29 cellular contexts compared by ENCODE assay signal in the genomic region with DNA sequence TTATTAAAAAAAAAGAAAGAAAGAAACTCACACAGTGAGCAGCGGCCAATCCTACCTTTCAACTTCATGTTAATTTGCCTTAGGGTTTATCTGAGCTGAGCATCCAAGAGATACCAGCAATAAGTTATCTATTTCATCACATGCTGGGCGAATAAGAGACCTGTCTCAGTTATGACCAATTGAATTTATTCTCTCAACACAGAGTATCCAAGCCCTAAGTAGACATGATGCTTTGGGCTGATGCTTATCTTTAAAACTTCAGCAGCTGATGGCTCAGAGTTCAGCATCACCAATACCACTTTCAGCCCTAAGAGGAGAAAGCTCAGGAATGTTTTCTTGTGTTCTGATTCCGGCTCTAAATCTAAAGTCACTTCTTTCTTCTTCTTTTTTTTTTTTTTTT.
DNase-seq lines count a peak whose midpoint lies in the region; ATAC-seq and TF ChIP-seq lines count a peak whose summit lies in the region.
"Had no signal": no experiment of that assay in that cellular context is flagged by ENCODE, and none has a peak within 500 bp of the region (broad histone marks: within the 10 kb centered on the region; RNA-seq: fewer than 3 reads in every experiment).

No MANE protein-coding gene starts in this region.

- no peak for TF ChIP-seq CTCF in SK-N-SH (IDR thresholded peaks at IDR 0.05)

- POLR2A ChIA-PET in SK-N-SH (lab: Yijun Ruan, JAX): no interaction called here

- CTCF ChIA-PET in SK-N-SH (lab: Yijun Ruan, JAX): interaction anchor here (0.6 to 1.7 kb wide), 4 partner anchors 9 to 498 kb away, joined by 3 to 5 read pairs (median 4); no protein-coding TSS in a partner anchor

- ATAC-seq in SK-N-SH treated with all-trans-retinoic acid at 6 μM for 48 hours: no peak
- ATAC-seq: A549; CD8-positive, alpha-beta T cell had no signal

- no peaks in the 10 kb centered on the region for H3K9me3 ChIP-seq in SK-N-SH
- H3K9me3 ChIP-seq: BE2C, Caco-2 had no signal

- H3K4me1 ChIP-seq in SK-N-SH (ENCODE audit: control insufficient read depth in 1 of 2, insufficient read depth in 2 of 2, low read depth in 1 of 2, low read length in 1 of 2): peaks cover 0 to 2% of the 10 kb centered on the region in 2 experiments; a peak in 1 of 4 replicates
- H3K4me1 ChIP-seq: A549; BE2C; BLaER1; BLaER1 treated with 17β-estradiol and CSF1 and Interleukin-3, amounts not matched to agents 10 nM and 100 nM; Caco-2 had no signal

- WGBS in SK-N-SH (ENCODE audit: low lambda C conversion rate): 21% methylated on average over 3 of the region's 3 CpGs

- H3K79me2 ChIP-seq in SK-N-SH (ENCODE audit: insufficient read depth): no peaks in the 10 kb centered on the region

- no peak overlapping the region for H3K4me3 ChIP-seq in SK-N-SH (ENCODE audit: low read depth in 2 of 2, low read length in 1 of 2)
- H3K4me3 ChIP-seq: A549; BLaER1; BLaER1 treated with 17β-estradiol and CSF1 and Interleukin-3, amounts not matched to agents 10 nM and 100 nM had no signal

- no peak overlapping the region for H3K27ac ChIP-seq in SK-N-SH (ENCODE audit: low read depth in 2 of 2, low read length in 1 of 2)
- H3K27ac ChIP-seq: 22Rv1; A549; BLaER1; BLaER1 treated with 17β-estradiol and CSF1 and Interleukin-3, amounts not matched to agents 10 nM and 100 nM; C4-2B had no signal

- H2AFZ ChIP-seq in SK-N-SH (ENCODE audit: low read depth): no peak overlapping the region

- DNase-seq in SK-N-SH (no peak), SK-N-DZ (ENCODE audit: low spot score) (peak; percentile 53), G401 (ENCODE audit: low spot score) (no peak)
- DNase-seq: 8988T; ACHN; AML-193; BE2C; C1 segment of cervical spinal cord; Caco-2; Calu3; CD4-positive, alpha-beta memory T cell; CD4-positive, alpha-beta T cell; CD4-positive, CD25-positive, alpha-beta regulatory T cell; CD8-positive, alpha-beta memory T cell; CD8-positive, alpha-beta T cell; COR-L47; DMS 273 treated with DMSO at 0.1 percent for 48 hours; DMS153; DMS53; DMS79; DMS79 treated with DMSO at 0.1 percent for 48 hours; DND-41; EL had no signal

- H4K20me1 ChIP-seq in SK-N-SH (ENCODE audit: insufficient read depth): no peaks in the 10 kb centered on the region
- H4K20me1 ChIP-seq: BLaER1; BLaER1 treated with 17β-estradiol and CSF1 and Interleukin-3, amounts not matched to agents 10 nM and 100 nM had no signal

- no peaks in the 10 kb centered on the region for H3K27me3 ChIP-seq in SK-N-SH (ENCODE audit: insufficient read depth)
- H3K27me3 ChIP-seq: BE2C; BLaER1; BLaER1 treated with 17β-estradiol and CSF1 and Interleukin-3, amounts not matched to agents 10 nM and 100 nM had no signal

- no peak for TF ChIP-seq EP300 in SK-N-SH (IDR thresholded peaks at IDR 0.05; ENCODE audit: borderline replicate concordance in 1 of 2, low read depth in 1 of 2, low read length in 1 of 2)

- H3F3A ChIP-seq in SK-N-SH (replicated peaks; ENCODE audit: insufficient read depth): no peaks in the 10 kb centered on the region

- no peak for TF ChIP-seq RAD21 in SK-N-SH (IDR thresholded peaks at IDR 0.05; ENCODE audit: low read length)

- no peaks in the 10 kb centered on the region for H3K36me3 ChIP-seq in SK-N-SH (replicated peaks in 1 of 2; ENCODE audit: control insufficient read depth in 1 of 2, insufficient read depth in 2 of 2, low read length in 1 of 2)
- H3K36me3 ChIP-seq: BE2C; BLaER1; BLaER1 treated with 17β-estradiol and CSF1 and Interleukin-3, amounts not matched to agents 10 nM and 100 nM had no signal

- no peak overlapping the region for H3K9ac ChIP-seq in SK-N-SH
- H3K9ac ChIP-seq: BLaER1; BLaER1 treated with 17β-estradiol and CSF1 and Interleukin-3, amounts not matched to agents 10 nM and 100 nM had no signal

- H3K4me2 ChIP-seq in SK-N-SH: no peak overlapping the region
- H3K4me2 ChIP-seq: A549; BLaER1; BLaER1 treated with 17β-estradiol and CSF1 and Interleukin-3, amounts not matched to agents 10 nM and 100 nM had no signal

- in situ Hi-C loops in G401 (cut with HindIII; ENCODE audit: low sequenced_read_pairs): no loop called here

- no peaks in the 10 kb centered on the region for H3K9me2 ChIP-seq in SK-N-SH

TF ChIP-seq in SK-N-SH, 30 proteins besides CTCF, POLR2A, EP300 and RAD21:
- TF ChIP-seq, protein P1, sequence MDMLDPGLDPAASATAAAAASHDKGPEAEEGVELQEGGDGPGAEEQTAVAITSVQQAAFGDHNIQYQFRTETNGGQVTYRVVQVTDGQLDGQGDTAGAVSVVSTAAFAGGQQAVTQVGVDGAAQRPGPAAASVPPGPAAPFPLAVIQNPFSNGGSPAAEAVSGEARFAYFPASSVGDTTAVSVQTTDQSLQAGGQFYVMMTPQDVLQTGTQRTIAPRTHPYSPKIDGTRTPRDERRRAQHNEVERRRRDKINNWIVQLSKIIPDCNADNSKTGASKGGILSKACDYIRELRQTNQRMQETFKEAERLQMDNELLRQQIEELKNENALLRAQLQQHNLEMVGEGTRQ (IDR thresholded peaks at IDR 0.05; ENCODE audit: borderline replicate concordance, low read depth, low read length): no peak
- TF ChIP-seq JUND (IDR thresholded peaks at IDR 0.05): no peak
- no peak for TF ChIP-seq POLR2AphosphoS5 (IDR thresholded peaks at IDR 0.05; ENCODE audit: low read depth, low read length)
- no peak for TF ChIP-seq RFX5 (IDR thresholded peaks at IDR 0.05; ENCODE audit: low read length)
- TF ChIP-seq GATA2 (CRISPR knock-in tag; IDR thresholded peaks at IDR 0.05): peak; percentile 66
- no peak for TF ChIP-seq SMC3 (IDR thresholded peaks at IDR 0.05; ENCODE audit: low read depth, low read length)

TF ChIP-seq in SK-N-SH treated with all-trans-retinoic acid at 6 μM for 48 hours, 23 proteins besides CTCF, POLR2A, EP300 and RAD21:
- TF ChIP-seq ISL1 (CRISPR knock-in tag; IDR thresholded peaks at IDR 0.05) (no peak), SNAI2 (CRISPR knock-in tag; IDR thresholded peaks at IDR 0.05) (no peak)
